Comparison of ENCODE assay signal across 10 cellular contexts in the genomic region with DNA sequence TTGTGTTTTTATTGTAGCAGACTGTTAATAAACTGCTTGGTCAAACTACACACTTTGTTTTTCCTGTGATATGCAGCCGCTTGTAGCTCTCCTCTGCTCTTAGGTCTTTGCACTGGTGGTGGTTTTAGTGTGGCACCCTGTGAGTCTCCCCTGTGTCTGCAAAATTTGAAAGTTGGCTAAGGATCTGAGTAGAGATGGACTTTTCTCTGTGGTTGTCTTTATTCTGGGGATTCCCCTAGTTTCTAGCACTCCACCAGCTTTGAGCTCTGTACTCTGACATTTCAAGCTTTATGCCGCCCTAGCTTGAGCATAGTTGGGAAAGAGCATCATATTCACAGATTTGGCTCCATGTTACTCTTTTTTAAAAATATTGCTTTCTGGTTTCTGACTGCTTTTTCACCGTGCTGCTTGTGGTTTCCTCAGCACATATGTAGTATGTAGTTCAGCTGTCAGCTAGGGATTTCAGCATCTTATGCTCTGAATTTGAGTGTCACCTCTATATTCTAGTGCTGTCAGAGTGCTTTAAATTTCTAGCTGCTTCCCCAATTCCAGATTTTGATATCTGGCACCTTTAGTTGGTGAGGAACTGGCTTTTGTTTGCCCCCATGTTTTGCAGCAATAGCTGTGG. TPM values are rescaled to one million over a fixed set of nuclear protein-coding genes. Genes with fewer than 3 reads are reported as not detected.
DNase-seq lines count a peak whose midpoint lies in the region; ATAC-seq and TF ChIP-seq lines count a peak whose summit lies in the region.
"Had no signal": no experiment of that assay in that cellular context is flagged by ENCODE, and none has a peak within 500 bp of the region (broad histone marks: within the 10 kb centered on the region; RNA-seq: fewer than 3 reads in every experiment).

No MANE protein-coding gene starts in this region.

- H3K4me3 ChIP-seq in thyroid gland (replicated peaks in 1 of 3) (no peak overlapping the region), uterus (no peak overlapping the region)
- H3K4me3 ChIP-seq: Peyer's patch, right atrium auricular region had no signal

- H3K36me3 Mint-ChIP-seq in memory B cell = peaks cover 4% of the 10 kb centered on the region

- no peaks in the 10 kb centered on the region for H3K27me3 Mint-ChIP-seq in memory B cell

- ATAC-seq in GM18517 (IDR thresholded peaks at IDR 0.05; ENCODE audit: unreplicated experiment) (peak; percentile 58), GM21447 (IDR thresholded peaks at IDR 0.05; ENCODE audit: unreplicated experiment) (peak; percentile 45), HG03342 (IDR thresholded peaks at IDR 0.05; ENCODE audit: unreplicated experiment) (peak; percentile 73), memory B cell (ENCODE audit: low read depth) (peak; percentile 79)

- WGBS in thyroid gland, 2 donors = 87% methylated on average over 3 of the region's 3 CpGs

- DNase-seq in memory B cell (ENCODE audit: low spot score in 2 of 2) = no peak
- DNase-seq in thyroid gland = no peak
- no peak for DNase-seq in cerebellum (ENCODE audit: low spot score)
- DNase-seq in uterus = no peak
- DNase-seq: effector memory CD4-positive, alpha-beta T cell; Peyer's patch had no signal

- TF ChIP-seq POLR2A in thyroid gland (IDR thresholded peaks at IDR 0.05) (no peak), uterus (IDR thresholded peaks at IDR 0.05) (no peak)

- no peak for TF ChIP-seq CTCF in thyroid gland (IDR thresholded peaks at IDR 0.05)
- no peak for TF ChIP-seq CTCF in uterus (IDR thresholded peaks at IDR 0.05)

- H3K9me3 Mint-ChIP-seq in memory B cell = peaks cover 5% of the 10 kb centered on the region

- H3K9me3 ChIP-seq in thyroid gland (no peaks in the 10 kb centered on the region), uterus (peaks cover 0 to 4% of the 10 kb centered on the region in 2 donors)

- intact Hi-C loops in thyroid gland (cut with DNase I) (no loop called here), uterus (cut with DNase I; ENCODE audit: low total_unique reads) (no loop called here)

- H3K27ac Mint-ChIP-seq in memory B cell = peak overlapping the region; percentile 33

- H3K4me1 ChIP-seq in thyroid gland = peaks cover 10 to 14% of the 10 kb centered on the region in 2 donors
- no peaks in the 10 kb centered on the region for H3K4me1 ChIP-seq in uterus

- H3K4me1 Mint-ChIP-seq in memory B cell = peaks cover 51% of the 10 kb centered on the region

- peak overlapping the region; percentile 21 for H3K4me3 Mint-ChIP-seq in memory B cell

- H3K27me3 ChIP-seq in thyroid gland (no peaks in the 10 kb centered on the region), uterus (no peaks in the 10 kb centered on the region)
- H3K27me3 ChIP-seq: Peyer's patch, right atrium auricular region had no signal

- H3K36me3 ChIP-seq in thyroid gland = no peaks in the 10 kb centered on the region
- no peaks in the 10 kb centered on the region for H3K36me3 ChIP-seq in uterus
- H3K36me3 ChIP-seq: Peyer's patch, right atrium auricular region had no signal

- H3K27ac ChIP-seq in thyroid gland (no peak overlapping the region), uterus (no peak overlapping the region)
- H3K27ac ChIP-seq: right atrium auricular region had no signal

RNA-seq across cellular contexts. Expression of gene CDYL, which starts 25.4 kb away (rescaled TPM):
- total RNA-seq in thyroid gland (10 to 100 TPM; 22.6 to 61.4 (median 43.7) TPM), cerebellum (31.8 TPM), uterus (100 to 1,000 TPM in 1 of 4 donors, 10 to 100 TPM in 3; 24.1 to 118 (median 42.3) TPM)
